Comparison of ENCODE assay signal across 8 cellular contexts in genomic region chr4:48342559-48342878, GRCh38. TPM values are rescaled to one million over a fixed set of nuclear protein-coding genes. Genes with fewer than 3 reads are reported as not detected.
A peak's percentile ranks its signal among the peaks of the same experiment; 100 is the strongest.
DNase-seq lines count a peak whose midpoint lies in the region; ATAC-seq and TF ChIP-seq lines count a peak whose summit lies in the region.

No MANE protein-coding gene starts in this region.

- peaks cover 5% of the 10 kb centered on the region for H3K4me1 ChIP-seq in prostate gland (replicated peaks)

- no peak for TF ChIP-seq CTCF in prostate gland (IDR thresholded peaks at IDR 0.05)

- peak; percentile 22 for DNase-seq in DMS 273 (lab: John Stamatoyannopoulos, UW; ENCODE audit: unreplicated experiment)
- DNase-seq in DMS 273 treated with DMSO at 0.1 percent for 48 hours (lab: John Stamatoyannopoulos, UW) = no peak
- peak in 3 of 5 donors; percentile 2 to 20 (median 6) for DNase-seq in T-helper 1 cell
- DNase-seq in epithelial cell of prostate (ENCODE audit: low read depth, low spot score) = no peak
- DNase-seq in prostate gland (ENCODE audit: low spot score) = no peak
- DNase-seq in MV-4-11 (lab: John Stamatoyannopoulos, UW) = no peak
- DNase-seq in AG08396 (ENCODE audit: low spot score) = no peak

- peak overlapping the region; percentile 59 to 81 for H3K4me3 ChIP-seq in prostate gland

- ATAC-seq in GM21619 (IDR thresholded peaks at IDR 0.05; ENCODE audit: unreplicated experiment) = no peak

- H3K27ac ChIP-seq in epithelial cell of prostate (peak overlapping the region; percentile 96), prostate gland (peak overlapping the region; percentile 97)

- WGBS in prostate gland = 2% methylated on average over 8 of the region's 8 CpGs

- H3K27me3 ChIP-seq in prostate gland (replicated peaks; ENCODE audit: insufficient read depth) = no peaks in the 10 kb centered on the region

- H3K36me3 ChIP-seq in prostate gland = no peaks in the 10 kb centered on the region

- no peaks in the 10 kb centered on the region for H3K9me3 ChIP-seq in prostate gland

- intact Hi-C loops in prostate gland (cut with DNase I) = no loop called here

- TF ChIP-seq POLR2A in prostate gland (IDR thresholded peaks at IDR 0.05) = no peak

RNA-seq across cellular contexts. Expression of gene SLAIN2, which starts 1.2 kb away (rescaled TPM):
- 100 to 1,000 TPM in 1 of 2 donors, 10 to 100 TPM in 1; 95.1 to 119 TPM for total RNA-seq in prostate gland

Comparison
In these comparisons a context has a peak if more than half of its experiments do, and no peak if none do; other contexts are left out.
1. DNase-seq: peak in DMS 273 (single experiment) and T-helper 1 cell (3 of 5); none in DMS 273 treated with DMSO at 0.1 percent for 48 hours (single experiment), epithelial cell of prostate (single experiment), prostate gland (single experiment), MV-4-11 (single experiment) and AG08396 (single experiment).